Comparison of ENCODE assay signal across 18 cellular contexts in genomic region chr12:7093486-7093885, GRCh38. TPM values are rescaled to one million over a fixed set of nuclear protein-coding genes. Genes with fewer than 3 reads are reported as not detected.
DNase-seq lines count a peak whose midpoint lies in the region; TF ChIP-seq lines count a peak whose summit lies in the region.
"Had no signal": no experiment of that assay in that cellular context is flagged by ENCODE, and none has a peak within 500 bp of the region (broad histone marks: within the 10 kb centered on the region; RNA-seq: fewer than 3 reads in every experiment).

No MANE protein-coding gene starts in this region.

- H3K27me3 ChIP-seq in ascending aorta (no peaks in the 10 kb centered on the region), liver (ENCODE audit: control insufficient read depth in 4 of 4, insufficient read depth in 4 of 4, low read length in 3 of 4) (no peaks in the 10 kb centered on the region), spleen (replicated peaks in 1 of 7) (no peaks in the 10 kb centered on the region), esophagus muscularis mucosa (no peaks in the 10 kb centered on the region)

- TF ChIP-seq CTCF in ascending aorta (IDR thresholded peaks at IDR 0.05): no peak
- no peak for TF ChIP-seq CTCF in liver (IDR thresholded peaks at IDR 0.05; ENCODE audit: low read depth, low read length, missing input control)
- no peak for TF ChIP-seq CTCF in spleen (IDR thresholded peaks at IDR 0.05 in 8 of 11, conservative IDR thresholded peaks at IDR 0.05 in 3 of 11)
- TF ChIP-seq CTCF in esophagus muscularis mucosa (IDR thresholded peaks at IDR 0.05): no peak

- no peak overlapping the region for H3K4me3 ChIP-seq in ascending aorta
- H3K4me3 ChIP-seq in liver (ENCODE audit: low read depth in 1 of 3, low read length in 3 of 3): no peak overlapping the region
- no peak overlapping the region for H3K4me3 ChIP-seq in spleen
- no peak overlapping the region for H3K4me3 ChIP-seq in esophagus muscularis mucosa

- peak; percentile 19 for DNase-seq in D341Med (ENCODE audit: low spot score)
- peak in 1 of 2 donors; percentile 47 for DNase-seq in ascending aorta (ENCODE audit: low spot score in 2 of 2)
- no peak for DNase-seq in spleen
- DNase-seq in epidermal melanocyte (ENCODE audit: insufficient read length, low spot score): no peak
- DNase-seq in activated T-cell treated with anti-CD3 and anti-CD28 coated beads for 4 hours: no peak
- DNase-seq in esophagus muscularis mucosa (ENCODE audit: extremely low spot score): no peak
- no peak for DNase-seq in activated CD8-positive, alpha-beta memory T cell treated with anti-CD3 and anti-CD28 coated beads for 24 hours
- DNase-seq: ACHN; AML-193; COR-L47; H7; NCI-H187 treated with DMSO at 0.1 percent for 48 hours; NCI-H345; NK-92 treated with Interleukin-12 subunit alpha and Interleukin-12 subunit beta, amount 100 ng/mL, for 24 hours; RPMI8226 had no signal

- H3K9ac ChIP-seq in liver (ENCODE audit: low read depth in 1 of 2, low read length in 2 of 2): no peak overlapping the region

- intact Hi-C loops in ascending aorta (cut with DNase I): loop anchor here (5.0 kb wide), 1 partner anchor 76 kb away; the partner anchor contains the start of gene LPCAT3
- intact Hi-C loops in spleen (cut with DNase I; ENCODE audit: low total_unique reads): loop anchor here (10.0 kb wide), 1 partner anchor 79 kb away; the partner anchor contains the start of gene LPCAT3
- intact Hi-C loops in esophagus muscularis mucosa (cut with DNase I): loop anchor here (2.0 kb wide), 1 partner anchor 15 kb away; the partner anchor contains the start of gene C1RL

- no peak for TF ChIP-seq EP300 in esophagus muscularis mucosa (IDR thresholded peaks at IDR 0.05)

- H3K9me3 ChIP-seq in ascending aorta: no peaks in the 10 kb centered on the region
- no peaks in the 10 kb centered on the region for H3K9me3 ChIP-seq in liver (ENCODE audit: control insufficient read depth in 4 of 4, low read length in 3 of 4)
- no peaks in the 10 kb centered on the region for H3K9me3 ChIP-seq in spleen
- no peaks in the 10 kb centered on the region for H3K9me3 ChIP-seq in esophagus muscularis mucosa

- WGBS in liver: 62% methylated on average over 5 of the region's 5 CpGs
- WGBS in spleen, 5 donors: 70 to 73% (median 72%) methylated on average over 5 of the region's 5 CpGs
- 56% methylated on average over 5 of the region's 5 CpGs for WGBS in esophagus muscularis mucosa

- no peak for TF ChIP-seq RAD21 in liver (IDR thresholded peaks at IDR 0.05)

- H3K36me3 ChIP-seq in ascending aorta (peaks cover 10 to 27% of the 10 kb centered on the region in 2 donors), liver (ENCODE audit: control insufficient read depth in 4 of 4, insufficient read depth in 3 of 4, low read depth in 1 of 4, low read length in 3 of 4) (peaks cover 2 to 21% (median 13%) of the 10 kb centered on the region in 4 donors), spleen (peaks cover 0 to 41% (median 3%) of the 10 kb centered on the region in 6 donors), esophagus muscularis mucosa (peaks cover 3 to 36% (median 19%) of the 10 kb centered on the region in 4 donors)

- peaks cover 0 to 12% of the 10 kb centered on the region in 2 donors for H3K4me1 ChIP-seq in ascending aorta
- H3K4me1 ChIP-seq in liver (ENCODE audit: control insufficient read depth in 4 of 4, insufficient read depth in 4 of 4, low read length in 3 of 4): peaks cover 8 to 41% (median 31%) of the 10 kb centered on the region in 4 donors
- peaks cover 0 to 58% (median 25%) of the 10 kb centered on the region in 6 donors for H3K4me1 ChIP-seq in spleen
- peaks cover 19 to 58% (median 54%) of the 10 kb centered on the region in 4 donors for H3K4me1 ChIP-seq in esophagus muscularis mucosa

- H3K27ac ChIP-seq in ascending aorta (peak overlapping the region; percentile 77 to 79), liver (ENCODE audit: low read depth in 1 of 2, low read length in 2 of 2) (peak overlapping the region; percentile 1 to 17), spleen (peak overlapping the region in 5 of 8 donors; percentile 74 to 82 (median 79)), esophagus muscularis mucosa (replicated peaks in 1 of 4) (peak overlapping the region in 2 of 4 donors; percentile 81 to 88)

- TF ChIP-seq POLR2A in spleen (IDR thresholded peaks at IDR 0.05) (no peak), esophagus muscularis mucosa (IDR thresholded peaks at IDR 0.05; ENCODE audit: low read depth) (no peak)

TF ChIP-seq in liver, 16 proteins besides CTCF, POLR2A, EP300 and RAD21:
- TF ChIP-seq FOXA1 (IDR thresholded peaks at IDR 0.05): no peak
- no peak for TF ChIP-seq FOXA2 (IDR thresholded peaks at IDR 0.05)
- no peak for TF ChIP-seq MAX (IDR thresholded peaks at IDR 0.05)

RNA-seq across cellular contexts. Expression of gene C1R, which starts 1.2 kb away (rescaled TPM):
- total RNA-seq in ascending aorta (1,046 TPM), liver (1,000 to 10,000 TPM in 1 of 2 donors, 100 to 1,000 TPM in 1; 211 to 1,249 TPM), spleen (100 to 1,000 TPM; 188 to 421 (median 289) TPM), esophagus muscularis mucosa (100 to 1,000 TPM; 324 to 603 (median 572) TPM)
- polyA plus RNA-seq in liver (1,000 to 10,000 TPM; 1,058 to 1,822 TPM), spleen (100 to 1,000 TPM in 2 of 3 donors, 10 to 100 TPM in 1; 91.8 to 183 (median 154) TPM)

RNA-seq across cellular contexts. Expression of gene C1RL, which starts 15.5 kb away (rescaled TPM):
- total RNA-seq in ascending aorta (196 TPM), liver (100 to 1,000 TPM in 1 of 2 donors, 10 to 100 TPM in 1; 67.5 to 188 TPM), spleen (100 to 1,000 TPM in 3 of 7 donors, 10 to 100 TPM in 4; 67.0 to 126 (median 93.1) TPM), esophagus muscularis mucosa (100 to 1,000 TPM in 1 of 4 donors, 10 to 100 TPM in 3; 64.8 to 159 (median 88.2) TPM)
- polyA plus RNA-seq in liver (100 to 1,000 TPM; 104 to 145 TPM), spleen (10 to 100 TPM; 19.1 to 26.1 (median 20.3) TPM)

RNA-seq across cellular contexts. Expression of gene C1S, which starts 33.0 kb away (rescaled TPM):
- total RNA-seq in ascending aorta (273 TPM), liver (1,000 to 10,000 TPM in 1 of 2 donors, 100 to 1,000 TPM in 1; 267 to 2,029 TPM), spleen (100 to 1,000 TPM; 235 to 451 (median 312) TPM), esophagus muscularis mucosa (100 to 1,000 TPM; 454 to 549 (median 512) TPM)
- polyA plus RNA-seq in liver (1,000 to 10,000 TPM; 1,439 to 1,696 TPM), spleen (100 to 1,000 TPM; 102 to 179 (median 128) TPM)
- polyA plus RNA-seq: CD14-positive monocyte had no signal

RNA-seq across cellular contexts. Expression of gene RBP5, which starts 35.2 kb away (rescaled TPM):
- 0.96 TPM for total RNA-seq in ascending aorta
- total RNA-seq in liver: 10 to 100 TPM; 12.9 to 47.1 TPM
- 100 to 1,000 TPM in 1 of 2 donors, 10 to 100 TPM in 1; 80.2 to 108 TPM for polyA plus RNA-seq in liver
- 100 to 1,000 TPM in 5 of 7 donors, 10 to 100 TPM in 2; 55.5 to 158 (median 106) TPM for total RNA-seq in spleen
- 100 to 1,000 TPM in 1 of 3 donors, 10 to 100 TPM in 2; 93.2 to 170 (median 97.7) TPM for polyA plus RNA-seq in spleen
- total RNA-seq in esophagus muscularis mucosa: 1 to 10 TPM in 2 of 4 donors, under 1 TPM in 2; 0.46 to 5.0 (median 0.91) TPM
- total RNA-seq: HT1080 had no signal
- polyA plus RNA-seq: CD14-positive monocyte had no signal

RNA-seq across cellular contexts. Expression of gene CLSTN3, which starts 36.7 kb away (rescaled TPM):
- total RNA-seq in ascending aorta: 132 TPM
- 10 to 100 TPM; 27.1 to 37.2 TPM for total RNA-seq in liver
- 10 to 100 TPM in 1 of 2 donors, 1 to 10 TPM in 1; 6.1 to 26.5 TPM for polyA plus RNA-seq in liver
- total RNA-seq in spleen: 100 to 1,000 TPM in 2 of 7 donors, 10 to 100 TPM in 5; 40.1 to 131 (median 87.9) TPM
- polyA plus RNA-seq in spleen: 10 to 100 TPM; 15.0 to 21.5 (median 18.7) TPM
- 10 to 100 TPM in 3 of 4 donors, 1 to 10 TPM in 1; 9.6 to 25.6 (median 19.3) TPM for total RNA-seq in esophagus muscularis mucosa
- polyA plus RNA-seq: CD14-positive monocyte had no signal
